ENCODE assay signal across 9 cellular contexts in the genomic region with DNA sequence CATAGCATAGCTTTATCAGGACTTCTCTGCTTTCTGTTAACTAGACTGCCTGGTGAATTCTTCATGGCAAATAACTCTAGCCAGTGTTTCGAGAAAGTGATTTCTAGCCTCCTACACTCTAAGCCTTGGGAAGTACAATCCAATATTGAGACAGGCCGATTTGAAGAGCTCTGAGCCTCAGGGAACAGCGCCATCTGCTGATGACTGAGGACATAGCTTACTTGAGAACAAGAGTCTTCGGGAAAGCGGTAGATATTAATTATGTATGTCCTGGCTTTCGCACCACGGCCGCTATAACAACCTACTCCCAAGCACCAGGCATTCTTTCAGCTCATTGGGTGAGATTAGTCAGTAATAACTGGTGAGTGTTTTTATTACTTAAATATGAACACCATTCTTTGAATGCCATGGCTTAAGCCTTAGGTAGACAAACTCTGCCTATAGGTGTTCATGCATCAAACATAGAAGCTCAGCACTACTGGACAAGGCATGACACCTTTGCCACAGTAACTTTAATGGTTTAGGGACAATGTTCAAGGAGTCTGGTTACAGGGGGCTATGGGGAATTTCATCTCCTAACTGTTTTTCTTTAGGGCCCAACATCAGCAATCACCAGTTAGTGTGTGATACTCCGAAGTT.
DNase-seq lines count a peak whose midpoint lies in the region; ATAC-seq and TF ChIP-seq lines count a peak whose summit lies in the region.
"Had no signal": no experiment of that assay in that cellular context is flagged by ENCODE, and none has a peak within 500 bp of the region (broad histone marks: within the 10 kb centered on the region; RNA-seq: fewer than 3 reads in every experiment).

No MANE protein-coding gene starts in this region.

- H3K27me3 ChIP-seq in Caco-2 (replicated peaks; ENCODE audit: control insufficient read depth, insufficient read depth, low read length) (no peaks in the 10 kb centered on the region), right atrium auricular region (no peaks in the 10 kb centered on the region)

- H3K4me1 Mint-ChIP-seq in Caco-2 (ENCODE audit: low read depth, unreplicated experiment) = no peaks in the 10 kb centered on the region
- H3K4me1 Mint-ChIP-seq: activated B cell treated with CpG ODN at 0.5 μM for 24 hours had no signal

- BruUV-seq in Caco-2 (replicated peaks; lab: Mats Ljungman, UMichigan) = no TSS peak

- no peaks in the 10 kb centered on the region for H3K36me3 Mint-ChIP-seq in Caco-2 (ENCODE audit: insufficient read depth, unreplicated experiment)

- H3K4me3 ChIP-seq in Caco-2 (ENCODE audit: low read depth, low read length) (no peak overlapping the region), right atrium auricular region (no peak overlapping the region)

- DNase-seq in Caco-2 (peak; percentile 75 to 77), HPDE6-E6E7 (ENCODE audit: extremely low spot score) (peak; percentile 71), NCI-H748 treated with DMSO at 0.1 percent for 48 hours (lab: John Stamatoyannopoulos, UW) (peak; percentile 93), amniotic stem cell (lab: John Stamatoyannopoulos, UW) (peak; percentile 55), right atrium auricular region (ENCODE audit: low spot score) (peak; percentile 85), sciatic nerve (ENCODE audit: low spot score) (peak; percentile 88), activated gamma-delta T cell treated with Interleukin-2 at 50 U/mL for 16 hours (no peak)
- DNase-seq: activated B cell treated with CpG ODN at 0.5 μM for 24 hours had no signal

- no peak overlapping the region for H3K4me3 Mint-ChIP-seq in Caco-2 (ENCODE audit: unreplicated experiment)
- H3K4me3 Mint-ChIP-seq: activated B cell treated with CpG ODN at 0.5 μM for 24 hours had no signal

- CTCF ChIA-PET in Caco-2 (lab: Charles Lee) = interaction anchor here (0.6 to 1.3 kb wide), 14 partner anchors 10 to 456 kb away, joined by 3 to 12 read pairs (median 3); no protein-coding TSS in a partner anchor

- H3K27me3 Mint-ChIP-seq in Caco-2 (ENCODE audit: insufficient read depth, unreplicated experiment) = no peaks in the 10 kb centered on the region
- H3K27me3 Mint-ChIP-seq: activated B cell treated with CpG ODN at 0.5 μM for 24 hours had no signal

- POLR2A ChIA-PET in Caco-2 (lab: Charles Lee) = no interaction called here

- ATAC-seq in GM18909 (IDR thresholded peaks at IDR 0.05; ENCODE audit: poor library complexity, unreplicated experiment) (peak; percentile 85), sciatic nerve (peak; percentile 93)

- H3K4me1 ChIP-seq in Caco-2 = 0 out of 2 replicates have a peak, but pooled peaks cover under 1% of the 10 kb centered on the region
- H3K4me1 ChIP-seq in right atrium auricular region = no peaks in the 10 kb centered on the region

- no peaks in the 10 kb centered on the region for H3K9me3 Mint-ChIP-seq in Caco-2 (ENCODE audit: unreplicated experiment)

- TF ChIP-seq CTCF in Caco-2 (IDR thresholded peaks at IDR 0.05; ENCODE audit: insufficient read depth in 1 of 2, low read depth in 1 of 2, low read length in 1 of 2, severe bottlenecking in 1 of 2, unreplicated experiment in 1 of 2) (peak; percentile 78 to 94), right atrium auricular region (IDR thresholded peaks at IDR 0.05) (peak; percentile 72 to 81)

- no peak overlapping the region for H3K27ac ChIP-seq in right atrium auricular region

- intact Hi-C loops in Caco-2 (cut with micrococcal nuclease; ENCODE audit: unreplicated experiment) = loop anchor here (1.0 to 10.0 kb wide), 6 partner anchors 125 to 1144 kb away; a partner anchor contains a TSS
- intact Hi-C loops in sciatic nerve (cut with DNase I) = no loop called here

- H3K27ac Mint-ChIP-seq in Caco-2 (ENCODE audit: unreplicated experiment) = no peak overlapping the region
- H3K27ac Mint-ChIP-seq: activated B cell treated with CpG ODN at 0.5 μM for 24 hours had no signal

- H3K36me3 ChIP-seq in Caco-2 (ENCODE audit: control insufficient read depth, insufficient read depth, low read length) (no peaks in the 10 kb centered on the region), right atrium auricular region (no peaks in the 10 kb centered on the region)

- H3K9me3 ChIP-seq in Caco-2 (no peaks in the 10 kb centered on the region), right atrium auricular region (no peaks in the 10 kb centered on the region)
